Comparison of ENCODE assay signal across 16 cellular contexts in genomic region chr7:34044734-34045353, GRCh38.
DNase-seq lines count a peak whose midpoint lies in the region; ATAC-seq and TF ChIP-seq lines count a peak whose summit lies in the region.
"Had no signal": no experiment of that assay in that cellular context is flagged by ENCODE, and none has a peak within 500 bp of the region (broad histone marks: within the 10 kb centered on the region; RNA-seq: fewer than 3 reads in every experiment).

No MANE protein-coding gene starts in this region.

- ATAC-seq in GM23338 (peak; percentile 76), HG03159 (IDR thresholded peaks at IDR 0.05; ENCODE audit: unreplicated experiment) (no peak)
- ATAC-seq: CD8-positive, alpha-beta T cell had no signal

- no peak overlapping the region for H3K27ac ChIP-seq in GM23338 (ENCODE audit: low read depth)

- DNase-seq in GM23338 (ENCODE audit: low spot score), result peak; percentile 28
- DNase-seq in adipocyte (ENCODE audit: low read depth), result no peak
- DNase-seq in iPS-NIHi7 (ENCODE audit: extremely low spot score), result peak; percentile 36
- peak; percentile 15 for DNase-seq in retina
- DNase-seq in activated CD4-positive, alpha-beta T cell treated with anti-CD3 and anti-CD28 coated beads, Interleukin-2, amount 10 ng/mL, durations not matched to agents 7 days and 5 days, result no peak
- no peak for DNase-seq in SKM-1 treated with dmso at 0.1 percent for 144 hours (lab: John Stamatoyannopoulos, UW; ENCODE audit: unreplicated experiment)
- DNase-seq in epidermal melanocyte (ENCODE audit: insufficient read length, low spot score), result no peak
- DNase-seq: CD8-positive, alpha-beta T cell; COR-L47; DMS153; DND-41; GDM1; H7 had no signal

- CTCF ChIA-PET in activated CD4-positive, alpha-beta T cell treated with anti-CD3 and anti-CD28 coated beads, Interleukin-2, amount 10 ng/mL, durations not matched to agents 7 days and 5 days (lab: Charles Lee), result interaction anchor here (1.5 kb wide), 1 partner anchor 50 kb away, joined by 3 read pairs; no protein-coding TSS in a partner anchor

- H3K36me3 ChIP-seq in GM23338 (ENCODE audit: insufficient read depth), result no peaks in the 10 kb centered on the region
- H3K36me3 ChIP-seq in adipocyte (ENCODE audit: control insufficient read depth, insufficient read depth, low read length, severe bottlenecking), result peaks cover 14% of the 10 kb centered on the region

- TF ChIP-seq CTCF in GM23338 (conservative IDR thresholded peaks at IDR 0.05; ENCODE audit: low read depth in 2 of 2), result peak; percentile 19 to 26; a peak in 2 of 4 replicates

- 0 out of 2 replicates have a peak, but pooled peaks cover 14% of the 10 kb centered on the region for H3K9me2 ChIP-seq in GM23338 (ENCODE audit: insufficient read depth)

- H3K9me3 ChIP-seq in adipocyte (ENCODE audit: control insufficient read depth, low read length), result no peaks in the 10 kb centered on the region

- no peak overlapping the region for H3K4me2 ChIP-seq in GM23338

- H3K4me1 ChIP-seq in GM23338 (ENCODE audit: insufficient read depth) (0 out of 2 replicates have a peak, but pooled peaks cover 7% of the 10 kb centered on the region), adipocyte (ENCODE audit: control insufficient read depth, insufficient read depth, low read length) (peaks cover 41% of the 10 kb centered on the region)

- H3K36me3 Mint-ChIP-seq in GM23338 (ENCODE audit: low read depth), result no peaks in the 10 kb centered on the region
- no peaks in the 10 kb centered on the region for H3K36me3 Mint-ChIP-seq in activated CD4-positive, alpha-beta T cell treated with anti-CD3 and anti-CD28 coated beads, Interleukin-2, amount 10 ng/mL, durations not matched to agents 7 days and 5 days (ENCODE audit: low read depth)
- H3K36me3 Mint-ChIP-seq: CD14-positive monocyte; CD8-positive, alpha-beta T cell had no signal

- H3K9ac ChIP-seq in adipocyte (ENCODE audit: low read length), result peak overlapping the region; percentile 53

- peaks cover 14% of the 10 kb centered on the region for H3K4me1 Mint-ChIP-seq in GM23338
- H3K4me1 Mint-ChIP-seq in activated CD4-positive, alpha-beta T cell treated with anti-CD3 and anti-CD28 coated beads, Interleukin-2, amount 10 ng/mL, durations not matched to agents 7 days and 5 days, result no peaks in the 10 kb centered on the region
- H3K4me1 Mint-ChIP-seq: CD14-positive monocyte, IgD-negative memory B cell had no signal

- H3K27ac Mint-ChIP-seq in GM23338, result no peak overlapping the region
- H3K27ac Mint-ChIP-seq in activated CD4-positive, alpha-beta T cell treated with anti-CD3 and anti-CD28 coated beads, Interleukin-2, amount 10 ng/mL, durations not matched to agents 7 days and 5 days, result no peak overlapping the region
- H3K27ac Mint-ChIP-seq: CD14-positive monocyte; CD8-positive, alpha-beta T cell; IgD-negative memory B cell had no signal

- H3K4me3 Mint-ChIP-seq in GM23338, result no peak overlapping the region
- no peak overlapping the region for H3K4me3 Mint-ChIP-seq in activated CD4-positive, alpha-beta T cell treated with anti-CD3 and anti-CD28 coated beads, Interleukin-2, amount 10 ng/mL, durations not matched to agents 7 days and 5 days
- H3K4me3 Mint-ChIP-seq: CD14-positive monocyte; CD8-positive, alpha-beta T cell; IgD-negative memory B cell had no signal

- H3K9me3 Mint-ChIP-seq in GM23338, result no peaks in the 10 kb centered on the region
- H3K9me3 Mint-ChIP-seq in activated CD4-positive, alpha-beta T cell treated with anti-CD3 and anti-CD28 coated beads, Interleukin-2, amount 10 ng/mL, durations not matched to agents 7 days and 5 days, result no peaks in the 10 kb centered on the region
- H3K9me3 Mint-ChIP-seq: CD8-positive, alpha-beta T cell had no signal

- POLR2A ChIA-PET in activated CD4-positive, alpha-beta T cell treated with anti-CD3 and anti-CD28 coated beads, Interleukin-2, amount 10 ng/mL, durations not matched to agents 7 days and 5 days (lab: Charles Lee), result no interaction called here

- no peaks in the 10 kb centered on the region for H4K20me1 ChIP-seq in GM23338 (replicated peaks; ENCODE audit: insufficient read depth)

- no peaks in the 10 kb centered on the region for H3F3A ChIP-seq in GM23338 (replicated peaks; ENCODE audit: low read depth)

- H2AFZ ChIP-seq in GM23338, result no peak overlapping the region

- H3K27me3 Mint-ChIP-seq in GM23338 (ENCODE audit: insufficient read depth, low read depth, poor library complexity), result peaks cover 2% of the 10 kb centered on the region
- H3K27me3 Mint-ChIP-seq in activated CD4-positive, alpha-beta T cell treated with anti-CD3 and anti-CD28 coated beads, Interleukin-2, amount 10 ng/mL, durations not matched to agents 7 days and 5 days, result no peaks in the 10 kb centered on the region
- H3K27me3 Mint-ChIP-seq: IgD-negative memory B cell had no signal

- H3K4me3 ChIP-seq in GM23338 (no peak overlapping the region), adipocyte (ENCODE audit: low read length) (no peak overlapping the region)

- H3K79me2 ChIP-seq in GM23338 (replicated peaks; ENCODE audit: insufficient read depth), result no peaks in the 10 kb centered on the region

- H3K27me3 ChIP-seq in GM23338 (ENCODE audit: insufficient read depth), result no peaks in the 10 kb centered on the region
- H3K27me3 ChIP-seq in adipocyte (replicated peaks; ENCODE audit: control insufficient read depth, insufficient read depth, low read length), result no peaks in the 10 kb centered on the region

TF ChIP-seq in GM23338, 12 proteins besides CTCF, POLR2A, EP300 and RAD21 (continues in another document):
- TF ChIP-seq NANOG (IDR thresholded peaks at IDR 0.05; ENCODE audit: borderline replicate concordance), result no peak
- TF ChIP-seq ZNF114 (CRISPR knock-in tag; IDR thresholded peaks at IDR 0.05), result no peak
- no peak for TF ChIP-seq STAT1 (IDR thresholded peaks at IDR 0.05; ENCODE audit: unreplicated experiment)
- no peak for TF ChIP-seq ZNF331 (CRISPR knock-in tag; IDR thresholded peaks at IDR 0.05; ENCODE audit: low read depth)
- no peak for TF ChIP-seq POLR2AphosphoS5 (IDR thresholded peaks at IDR 0.05; ENCODE audit: low read depth)
- TF ChIP-seq JUNB (IDR thresholded peaks at IDR 0.05; ENCODE audit: unreplicated experiment), result no peak
- no peak for TF ChIP-seq ZNF462 (CRISPR knock-in tag; IDR thresholded peaks at IDR 0.05)

Comparison
In these comparisons a context has a peak if more than half of its experiments do, and no peak if none do; other contexts are left out.
1. DNase-seq: peak in GM23338 (single experiment), iPS-NIHi7 (single experiment) and retina (single experiment); none in adipocyte (single experiment), activated CD4-positive, alpha-beta T cell treated with anti-CD3 and anti-CD28 coated beads, Interleukin-2, amount 10 ng/mL, durations not matched to agents 7 days and 5 days (single experiment), SKM-1 treated with dmso at 0.1 percent for 144 hours (single experiment) and epidermal melanocyte (single experiment).